Comparison of ENCODE assay signal across 16 cellular contexts in the genomic region with DNA sequence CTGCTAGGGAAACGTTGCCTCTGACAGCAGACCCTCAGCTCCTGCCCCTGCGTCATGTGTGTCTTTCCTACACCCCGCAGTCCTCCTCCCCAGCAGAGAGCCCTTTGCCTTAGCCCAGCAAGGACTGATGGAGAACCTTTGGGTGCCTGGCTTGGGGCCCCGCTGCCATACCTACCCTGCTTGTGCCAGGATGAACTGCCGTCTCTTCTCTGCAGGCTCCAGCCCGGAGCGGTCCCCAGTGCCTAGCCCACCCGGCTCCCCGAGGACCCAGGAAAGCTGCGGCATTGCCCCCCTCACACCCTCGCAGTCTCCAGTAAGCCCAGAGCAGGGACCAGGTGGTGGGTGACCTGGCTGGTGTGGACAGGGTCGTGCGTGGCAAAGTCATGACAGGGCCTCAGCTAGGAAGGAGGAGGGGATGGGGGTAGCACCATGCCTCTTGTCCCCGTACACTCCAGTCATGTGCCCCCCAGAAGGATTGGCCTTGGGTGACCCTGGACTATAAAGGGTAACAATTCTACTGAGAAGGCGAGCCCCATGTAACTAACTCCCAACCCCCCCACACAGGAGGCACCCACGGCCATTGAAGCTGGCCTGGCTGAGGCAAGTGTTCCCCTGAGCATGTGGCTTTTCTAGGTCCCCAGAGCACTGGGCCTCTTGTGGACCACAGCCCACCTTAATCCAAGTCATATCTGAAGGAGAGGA. TPM values are rescaled to one million over a fixed set of nuclear protein-coding genes. Genes with fewer than 3 reads are reported as not detected.
"Had no signal": no experiment of that assay in that cellular context is flagged by ENCODE, and none has a peak within 500 bp of the region (broad histone marks: within the 10 kb centered on the region; RNA-seq: fewer than 3 reads in every experiment).

No MANE protein-coding gene starts in this region.

- ATAC-seq: left colon; stimulated activated naive B cell treated with anti-CD40 and anti-IgM and Interleukin-4, amounts not matched to agents 10 μg/mL and 1 μg/mL and 100 μg/mL, for 72 hours had no signal

- H3K4me1 ChIP-seq: colonic mucosa, SJCRH30 had no signal

- H3K27ac Mint-ChIP-seq: activated naive CD8-positive, alpha-beta T cell treated with anti-CD3 and anti-CD28 coated beads, Interleukin-2, amount 10 ng/mL, durations not matched to agents 7 days and 5 days; activated T-cell treated with anti-CD3 and anti-CD28 coated beads, Interleukin-2, amount 50 U/mL, for 24 hours; stimulated activated naive B cell treated with anti-CD40 and anti-IgM and Interleukin-4, amounts not matched to agents 10 μg/mL and 1 μg/mL and 100 μg/mL, for 72 hours had no signal

- H3K9me3 ChIP-seq: breast epithelium, colonic mucosa, SJCRH30, suprapubic skin had no signal

- H3K4me3 ChIP-seq: breast epithelium, colonic mucosa, SJCRH30, suprapubic skin had no signal

- H3K36me3 Mint-ChIP-seq: activated naive CD8-positive, alpha-beta T cell treated with anti-CD3 and anti-CD28 coated beads, Interleukin-2, amount 10 ng/mL, durations not matched to agents 7 days and 5 days; stimulated activated naive B cell treated with anti-CD40 and anti-IgM and Interleukin-4, amounts not matched to agents 10 μg/mL and 1 μg/mL and 100 μg/mL, for 72 hours had no signal

- H3K4me3 Mint-ChIP-seq: activated naive CD8-positive, alpha-beta T cell treated with anti-CD3 and anti-CD28 coated beads, Interleukin-2, amount 10 ng/mL, durations not matched to agents 7 days and 5 days; activated T-cell treated with anti-CD3 and anti-CD28 coated beads, Interleukin-2, amount 50 U/mL, for 24 hours; stimulated activated naive B cell treated with anti-CD40 and anti-IgM and Interleukin-4, amounts not matched to agents 10 μg/mL and 1 μg/mL and 100 μg/mL, for 72 hours had no signal

- DNase-seq: activated CD4-positive, alpha-beta T cell treated with anti-CD3 and anti-CD28 coated beads, Interleukin-2, amount 50 U/mL, for 4 hours; activated gamma-delta T cell treated with Interleukin-2 at 50 U/mL for 16 hours; activated T-cell treated with anti-CD3 and anti-CD28 coated beads, Interleukin-2, amount 50 U/mL, for 24 hours; colonic mucosa; effector CD4-positive, alpha-beta T cell; left colon; mesendoderm; SJCRH30; stimulated activated CD4-positive, alpha-beta T cell treated with anti-CD3 and anti-CD28 coated beads, Interleukin-1b, Interleukin-23, amount 100 ng/mL, for 48 hours; stimulated activated naive B cell treated with anti-CD40 and anti-IgM and Interleukin-4, amounts not matched to agents 10 μg/mL and 1 μg/mL and 100 μg/mL, for 72 hours had no signal

- H3K9me3 Mint-ChIP-seq: activated naive CD8-positive, alpha-beta T cell treated with anti-CD3 and anti-CD28 coated beads, Interleukin-2, amount 10 ng/mL, durations not matched to agents 7 days and 5 days; activated T-cell treated with anti-CD3 and anti-CD28 coated beads, Interleukin-2, amount 50 U/mL, for 24 hours had no signal

- H3K27ac ChIP-seq: colonic mucosa, SJCRH30 had no signal

- H3K36me3 ChIP-seq: breast epithelium, colonic mucosa, SJCRH30, suprapubic skin had no signal

- H3K27me3 ChIP-seq: breast epithelium, colonic mucosa, SJCRH30, suprapubic skin had no signal

RNA-seq across cellular contexts. Expression of a gene that starts 8.3 kb away (rescaled TPM):
- total RNA-seq: activated naive CD8-positive, alpha-beta T cell treated with anti-CD3 and anti-CD28 coated beads, Interleukin-2, amount 10 ng/mL, durations not matched to agents 7 days and 5 days; SJCRH30; T-helper 2 cell treated with Interferon-gamma antibody and Interleukin-4, amounts not matched to agents 100 ng/mL and 5 ng/mL, for 36 hours had no signal

RNA-seq across cellular contexts. Expression of a gene that starts 28.4 kb away (rescaled TPM):
- total RNA-seq: T-helper 2 cell treated with Interferon-gamma antibody and Interleukin-4, amounts not matched to agents 100 ng/mL and 5 ng/mL, for 36 hours had no signal

RNA-seq across cellular contexts. Expression of a gene that starts 40.5 kb away (rescaled TPM):
- total RNA-seq: activated naive CD8-positive, alpha-beta T cell treated with anti-CD3 and anti-CD28 coated beads, Interleukin-2, amount 10 ng/mL, durations not matched to agents 7 days and 5 days; aorta; colonic mucosa; suprapubic skin; urinary bladder had no signal
